21 cellular contexts compared by ENCODE assay signal in the genomic region with DNA sequence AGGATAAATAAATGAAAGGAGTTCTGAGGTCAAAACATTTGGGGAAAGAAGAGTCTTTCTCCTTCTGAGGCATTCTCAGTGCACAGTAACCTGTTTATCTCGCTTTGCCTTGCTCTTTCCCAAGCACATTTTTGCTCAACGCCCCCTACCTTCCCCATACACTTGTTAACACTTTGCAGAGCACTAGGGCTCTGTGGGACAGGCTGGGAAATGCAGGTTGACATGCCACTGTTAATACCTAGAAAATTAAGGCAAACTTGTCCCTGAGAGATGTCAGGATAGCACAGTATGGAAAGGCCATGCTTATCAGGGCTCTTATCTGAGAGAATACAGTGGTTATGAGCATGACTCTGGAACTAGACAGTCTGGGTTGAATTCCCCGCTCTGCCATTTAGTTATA.
DNase-seq lines count a peak whose midpoint lies in the region; ATAC-seq, FAIRE-seq and TF ChIP-seq lines count a peak whose summit lies in the region.
"Had no signal": no experiment of that assay in that cellular context is flagged by ENCODE, and none has a peak within 500 bp of the region (broad histone marks: within the 10 kb centered on the region; RNA-seq: fewer than 3 reads in every experiment).

No MANE protein-coding gene starts in this region.

- no peaks in the 10 kb centered on the region for H3K27me3 ChIP-seq in CD4-positive, CD25-positive, alpha-beta regulatory T cell (ENCODE audit: control insufficient read depth, insufficient read depth, low read length)
- no peaks in the 10 kb centered on the region for H3K27me3 ChIP-seq in H1 (replicated peaks in 1 of 4; ENCODE audit: control insufficient read depth in 3 of 4, extremely low read depth in 1 of 4, insufficient read depth in 3 of 4, low read length in 3 of 4)

- no peak overlapping the region for H2BK120ac ChIP-seq in H1 (replicated peaks; ENCODE audit: low read depth, low read length)

- H4K8ac ChIP-seq in H1 (ENCODE audit: extremely low read depth, insufficient read depth, low read length), result no peak overlapping the region

- no peak overlapping the region for H4K5ac ChIP-seq in H1 (ENCODE audit: insufficient read length, low read depth, low read length)

- H3K4me1 Mint-ChIP-seq in CD4-positive, CD25-positive, alpha-beta regulatory T cell, result peaks cover 0 to 12% (median 9%) of the 10 kb centered on the region in 4 donors
- peaks cover 46% of the 10 kb centered on the region for H3K4me1 Mint-ChIP-seq in mesothelial cell of epicardium

- H3K27ac Mint-ChIP-seq in CD4-positive, CD25-positive, alpha-beta regulatory T cell, result peak overlapping the region in 2 of 3 donors; percentile 11 to 63
- peak overlapping the region; percentile 5 for H3K27ac Mint-ChIP-seq in mesothelial cell of epicardium
- H3K27ac Mint-ChIP-seq: HFFc6 had no signal

- H2BK5ac ChIP-seq in H1 (ENCODE audit: low read depth, low read length), result no peak overlapping the region

- TF ChIP-seq CTCF in H1 (IDR thresholded peaks at IDR 0.05; ENCODE audit: control extremely low read depth in 1 of 3, insufficient read depth in 1 of 3, low read depth in 1 of 3, low read length in 3 of 3) (peak in 2 of 3 experiments; percentile 34 to 37; a peak in 2 of 4 replicates), mesothelial cell of epicardium (IDR thresholded peaks at IDR 0.05; ENCODE audit: unreplicated experiment) (no peak), omental fat pad (IDR thresholded peaks at IDR 0.05) (no peak)

- FAIRE-seq in H1 (lab: Jason Lieb, UNC), result no peak
- FAIRE-seq: A549, D721Med, HepG2 had no signal

- H3K36me3 Mint-ChIP-seq in CD4-positive, CD25-positive, alpha-beta regulatory T cell, result peaks cover 65% of the 10 kb centered on the region
- H3K36me3 Mint-ChIP-seq in mesothelial cell of epicardium, result no peaks in the 10 kb centered on the region

- H2AFZ ChIP-seq in H1 (ENCODE audit: low read length), result no peak overlapping the region

- H2BK15ac ChIP-seq in H1 (ENCODE audit: low read length), result no peak overlapping the region

- H3K23me2 ChIP-seq in H1 (ENCODE audit: low read depth, low read length), result no peaks in the 10 kb centered on the region

- no peak overlapping the region for H2BK20ac ChIP-seq in H1 (ENCODE audit: low read length)

- ATAC-seq in CD4-positive, CD25-positive, alpha-beta regulatory T cell (ENCODE audit: low read depth in 2 of 2), result no peak
- ATAC-seq in GM18498 (IDR thresholded peaks at IDR 0.05; ENCODE audit: unreplicated experiment) (no peak), omental fat pad (ENCODE audit: low FRiP score) (no peak), HG02885 (IDR thresholded peaks at IDR 0.05; ENCODE audit: poor library complexity, unreplicated experiment) (no peak)
- ATAC-seq: A549, HepG2 had no signal

- no peak overlapping the region for H3K27ac ChIP-seq in CD4-positive, CD25-positive, alpha-beta regulatory T cell (ENCODE audit: insufficient read depth, low read length, poor library complexity, severe bottlenecking)
- no peak overlapping the region for H3K27ac ChIP-seq in H1 (ENCODE audit: low read depth, low read length)
- H3K27ac ChIP-seq: A549, SK-N-MC had no signal

- H3K4me3 Mint-ChIP-seq in CD4-positive, CD25-positive, alpha-beta regulatory T cell, result no peak overlapping the region
- no peak overlapping the region for H3K4me3 Mint-ChIP-seq in mesothelial cell of epicardium
- H3K4me3 Mint-ChIP-seq: CD8-positive, alpha-beta memory T cell; HFFc6 had no signal

- no peak for TF ChIP-seq POLR2A in H1 (IDR thresholded peaks at IDR 0.05; ENCODE audit: control extremely low read depth in 1 of 2, low read depth in 2 of 2, low read length in 2 of 2)

- no peak overlapping the region for H3K23ac ChIP-seq in H1 (ENCODE audit: insufficient read length)

- H3K18ac ChIP-seq in H1 (ENCODE audit: extremely low read depth, low read length), result no peak overlapping the region

- no peak overlapping the region for H3K14ac ChIP-seq in H1 (ENCODE audit: insufficient read length)

- H3K4me2 ChIP-seq in H1 (ENCODE audit: insufficient read depth in 1 of 2, low read depth in 2 of 2, low read length in 2 of 2), result no peak overlapping the region
- H3K4me2 ChIP-seq: A549 had no signal

- no peak overlapping the region for H4K91ac ChIP-seq in H1 (replicated peaks; ENCODE audit: insufficient read length, low read length)

- CTCF ChIA-PET in H1 (lab: Charles Lee; ENCODE audit: partially characterized antibody), result interaction anchor here (1.2 to 2.3 kb wide), 4 partner anchors 10 to 60 kb away, joined by 3 to 7 read pairs (median 3); no protein-coding TSS in a partner anchor

- no peak overlapping the region for H3K4ac ChIP-seq in H1 (replicated peaks; ENCODE audit: insufficient read length, low read depth, low read length)

- H3K79me2 ChIP-seq in H1 (ENCODE audit: control insufficient read depth in 1 of 2, insufficient read depth in 2 of 2, low read length in 2 of 2), result no peaks in the 10 kb centered on the region

- peaks cover 93% of the 10 kb centered on the region for H3K36me3 ChIP-seq in CD4-positive, CD25-positive, alpha-beta regulatory T cell (ENCODE audit: control insufficient read depth, insufficient read depth, low read length)
- no peaks in the 10 kb centered on the region for H3K36me3 ChIP-seq in H1 (ENCODE audit: control insufficient read depth in 2 of 4, insufficient read depth in 4 of 4, low read length in 3 of 4)

- no peak for TF ChIP-seq EP300 in H1 (IDR thresholded peaks at IDR 0.05; ENCODE audit: borderline replicate concordance in 1 of 2, low read depth in 2 of 2, low read length in 2 of 2)

- H3K79me1 ChIP-seq in H1 (ENCODE audit: low read depth, low read length), result no peaks in the 10 kb centered on the region; the same call in 1 of the 2 replicates

- H3K56ac ChIP-seq in H1 (replicated peaks; ENCODE audit: insufficient read length, low read depth, low read length), result no peak overlapping the region

- no peak overlapping the region for H3K4me3 ChIP-seq in CD4-positive, CD25-positive, alpha-beta regulatory T cell (ENCODE audit: low read depth, low read length)
- no peak overlapping the region for H3K4me3 ChIP-seq in H1 (ENCODE audit: extremely low read depth in 1 of 4, insufficient read depth in 2 of 4, low read depth in 3 of 4, low read length in 4 of 4)
- H3K4me3 ChIP-seq: A549, SK-N-MC had no signal

- H4K20me1 ChIP-seq in H1 (replicated peaks in 1 of 2; ENCODE audit: control insufficient read depth in 1 of 2, insufficient read depth in 2 of 2, low read length in 2 of 2), result no peaks in the 10 kb centered on the region

- TF ChIP-seq RAD21 in H1 (IDR thresholded peaks at IDR 0.05 in 1 of 2, conservative IDR thresholded peaks at IDR 0.05 in 1 of 2; ENCODE audit: low read depth in 2 of 2, low read length in 2 of 2), result peak in 1 of 2 experiments; percentile 25; a peak in 2 of 4 replicates

- no peaks in the 10 kb centered on the region for H3K9me3 Mint-ChIP-seq in CD4-positive, CD25-positive, alpha-beta regulatory T cell
- no peaks in the 10 kb centered on the region for H3K9me3 Mint-ChIP-seq in mesothelial cell of epicardium
- H3K9me3 Mint-ChIP-seq: CD8-positive, alpha-beta memory T cell; HFFc6 had no signal

- POLR2A ChIA-PET in H1 (lab: Charles Lee; ENCODE audit: partially characterized antibody), result no interaction called here

- DNase-seq in CD4-positive, CD25-positive, alpha-beta regulatory T cell, result no peak
- DNase-seq in ELF-1 (ENCODE audit: low read depth, low spot score) (peak; percentile 46), H1 (ENCODE audit: low read depth in 1 of 2, low spot score in 2 of 2) (no peak), mesothelial cell of epicardium (ENCODE audit: low spot score in 2 of 2, unreplicated experiment in 2 of 2) (no peak), omental fat pad (ENCODE audit: low spot score) (no peak), GF-D8 (lab: John Stamatoyannopoulos, UW) (no peak)
- DNase-seq: CD8-positive, alpha-beta memory T cell; HFFc6; KBM-7; NCI-H1417; NCI-H187; NCI-H2227 treated with DMSO at 0.1 percent for 48 hours; NCI-H524; NCI-H82; SHP77 had no signal

- no peaks in the 10 kb centered on the region for H3K9me3 ChIP-seq in CD4-positive, CD25-positive, alpha-beta regulatory T cell (ENCODE audit: control insufficient read depth in 2 of 2, low read length in 2 of 2)
- H3K9me3 ChIP-seq in H1 (ENCODE audit: insufficient read depth in 2 of 2, low read depth in 1 of 2, low read length in 1 of 2), result no peaks in the 10 kb centered on the region
- H3K9me3 ChIP-seq: A549 had no signal

- no peak overlapping the region for H2BK12ac ChIP-seq in H1 (ENCODE audit: low read depth, low read length)

- WGBS in H1 (ENCODE audit: extremely low coverage in 1 of 2, insufficient coverage in 1 of 2, insufficient read length in 1 of 2, insufficient replicate concordance in 2 of 2, low coverage in 1 of 2, low lambda C conversion rate in 2 of 2, missing lambda C conversion rate in 1 of 2), 2 experiments, result 56% methylated on average over 3 of the region's 3 CpGs; no CpG with 5 or more reads in 1 of the 2 experiments

- H3K9ac ChIP-seq in H1 (replicated peaks in 1 of 4; ENCODE audit: extremely low read depth in 1 of 4, low read depth in 3 of 4, low read length in 3 of 4), result no peak overlapping the region

- H3K27me3 Mint-ChIP-seq in CD4-positive, CD25-positive, alpha-beta regulatory T cell, result no peaks in the 10 kb centered on the region
- H3K27me3 Mint-ChIP-seq in mesothelial cell of epicardium (ENCODE audit: low read depth), result no peaks in the 10 kb centered on the region
- H3K27me3 Mint-ChIP-seq: CD8-positive, alpha-beta memory T cell had no signal

- H3K4me1 ChIP-seq in CD4-positive, CD25-positive, alpha-beta regulatory T cell (ENCODE audit: control insufficient read depth, insufficient read depth, low read length, poor library complexity, severe bottlenecking), result no peaks in the 10 kb centered on the region
- H3K4me1 ChIP-seq in H1 (replicated peaks in 1 of 4; ENCODE audit: control insufficient read depth in 3 of 4, insufficient read depth in 4 of 4, low read length in 3 of 4), result peaks cover 0 to 4% (median 2%) of the 10 kb centered on the region in 4 experiments; a peak in 3 of 7 replicates
- H3K4me1 ChIP-seq: A549 had no signal

- no peak overlapping the region for H2AK5ac ChIP-seq in H1 (ENCODE audit: low read depth, low read length)

TF ChIP-seq in H1, 55 proteins besides CTCF, POLR2A, EP300 and RAD21:
- TF ChIP-seq GTF2F1 (IDR thresholded peaks at IDR 0.05; ENCODE audit: borderline replicate concordance, low read depth, low read length) (no peak), SUZ12 (IDR thresholded peaks at IDR 0.05; ENCODE audit: low read length) (no peak), KDM1A (IDR thresholded peaks at IDR 0.05; ENCODE audit: borderline replicate concordance, low read length) (no peak), CBX8 (IDR thresholded peaks at IDR 0.05; ENCODE audit: borderline replicate concordance, low read depth, low read length) (no peak), HDAC2 (IDR thresholded peaks at IDR 0.05; ENCODE audit: borderline replicate concordance in 1 of 2, low read depth in 2 of 2, low read length in 2 of 2) (no peak), EZH2 (IDR thresholded peaks at IDR 0.05; ENCODE audit: low read depth, low read length, severe bottlenecking) (no peak), RFX5 (IDR thresholded peaks at IDR 0.05; ENCODE audit: borderline replicate concordance, low read depth, low read length) (no peak), RBBP5 (IDR thresholded peaks at IDR 0.05; ENCODE audit: borderline replicate concordance, low read depth, low read length) (no peak), BACH1 (IDR thresholded peaks at IDR 0.05; ENCODE audit: low read length) (no peak), BRCA1 (IDR thresholded peaks at IDR 0.05; ENCODE audit: low read depth, low read length) (no peak)

Comparison
In these comparisons a context has a peak if more than half of its experiments do, and no peak if none do; other contexts are left out.
1. CTCF ChIP-seq: peak in H1 (2 of 3); none in mesothelial cell of epicardium (single experiment) and omental fat pad (0 of 3).